Comparison of ENCODE assay signal across 1 cellular context in genomic region chr11:65852508-65853248, GRCh38.
TF ChIP-seq lines count a peak whose summit lies in the region.

No MANE protein-coding gene starts in this region.

TF ChIP-seq in WTC11, 78 proteins besides CTCF, POLR2A, EP300 and RAD21 (continued from another document):
- TF ChIP-seq AR (CRISPR knock-in tag; IDR thresholded peaks at IDR 0.05): 0 out of 2 replicates have a peak, but pooled peaks have one; percentile 30
- TF ChIP-seq, protein P1, sequence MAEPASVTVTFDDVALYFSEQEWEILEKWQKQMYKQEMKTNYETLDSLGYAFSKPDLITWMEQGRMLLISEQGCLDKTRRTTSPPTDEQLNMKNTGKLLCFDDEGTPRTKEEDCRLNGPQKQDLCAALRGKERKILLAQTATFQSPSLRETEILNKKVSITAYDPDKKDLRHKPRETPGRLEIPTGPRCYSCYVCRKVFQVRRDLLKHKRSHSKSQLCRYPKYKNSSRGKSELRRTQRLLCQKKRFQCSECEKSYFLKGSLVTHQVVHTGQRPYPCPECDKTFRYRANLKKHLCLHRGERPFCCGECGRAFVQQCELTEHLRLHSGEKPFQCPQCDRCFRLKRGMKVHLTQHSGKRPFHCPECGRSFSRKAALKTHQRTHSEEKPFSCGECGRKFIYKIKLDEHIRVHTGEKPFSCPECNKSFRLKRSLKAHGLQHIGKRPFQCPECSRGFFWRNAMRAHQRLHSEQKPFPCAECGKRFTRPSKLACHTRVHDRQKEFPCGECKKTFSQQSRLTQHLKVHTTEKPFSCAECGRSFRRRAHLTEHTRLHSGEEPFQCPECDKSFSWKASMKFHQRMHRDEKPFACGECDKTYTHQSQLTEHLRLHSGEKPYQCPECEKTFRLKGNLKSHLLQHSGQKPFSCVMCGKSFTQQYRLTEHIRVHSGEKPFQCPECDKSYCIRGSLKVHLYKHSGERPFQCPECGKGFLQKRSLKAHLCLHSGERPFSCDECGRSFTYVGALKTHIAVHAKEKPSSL (CRISPR knock-in tag; conservative IDR thresholded peaks at IDR 0.05): 0 out of 2 replicates have a peak, but pooled peaks have one; percentile 23
- no peak for TF ChIP-seq ZBTB21 (CRISPR knock-in tag; IDR thresholded peaks at IDR 0.05; ENCODE audit: borderline replicate concordance)
- TF ChIP-seq RELA (CRISPR knock-in tag; IDR thresholded peaks at IDR 0.05; ENCODE audit: borderline replicate concordance): 0 out of 2 replicates have a peak, but pooled peaks have one; percentile 25
- TF ChIP-seq GTF2I (CRISPR knock-in tag; conservative IDR thresholded peaks at IDR 0.05): no peak
- no peak for TF ChIP-seq JUN (CRISPR knock-in tag; IDR thresholded peaks at IDR 0.05)
- no peak for TF ChIP-seq TP53 (CRISPR knock-in tag; IDR thresholded peaks at IDR 0.05)
TF ChIP-seq in WTC11: peak in this region for 6.
